In genomic region chr7:50542132-50542531, GRCh38 we compare ENCODE assay signal across 31 cellular contexts. TPM values are rescaled to one million over a fixed set of nuclear protein-coding genes. Genes with fewer than 3 reads are reported as not detected.
"Had no signal": no experiment of that assay in that cellular context is flagged by ENCODE, and none has a peak within 500 bp of the region (broad histone marks: within the 10 kb centered on the region; RNA-seq: fewer than 3 reads in every experiment).

No MANE protein-coding gene starts in this region.

- H3K27ac ChIP-seq: gastroesophageal sphincter, heart right ventricle, lower lobe of right lung, ovary, psoas muscle, sigmoid colon, stomach, thyroid gland had no signal

- H3K36me3 Mint-ChIP-seq: memory B cell; mesothelial cell of epicardium; naive B cell; stimulated activated effector memory CD8-positive, alpha-beta T cell treated with anti-CD3 and anti-CD28 coated beads, Interleukin-12 subunit alpha, Interleukin-12 subunit beta, amount 100 ng/mL, for 72 hours had no signal

- H3K4me1 ChIP-seq: gastroesophageal sphincter, heart right ventricle, lower lobe of right lung, psoas muscle, sigmoid colon, stomach, thyroid gland had no signal

- H3K9me3 ChIP-seq: gastroesophageal sphincter, heart right ventricle, lower lobe of right lung, mucosa of descending colon, ovary, psoas muscle, sigmoid colon, stomach, thyroid gland had no signal

- ATAC-seq: effector memory CD8-positive, alpha-beta T cell; gastroesophageal sphincter; heart right ventricle; left colon; left ventricle myocardium superior; lower lobe of right lung; mucosa of descending colon; psoas muscle; right cardiac atrium; stimulated activated effector memory CD8-positive, alpha-beta T cell treated with anti-CD3 and anti-CD28 coated beads, Interleukin-12 subunit alpha, Interleukin-12 subunit beta, amount 100 ng/mL, for 72 hours had no signal

- H3K36me3 ChIP-seq: gastroesophageal sphincter, heart right ventricle, lower lobe of right lung, ovary, sigmoid colon, stomach, thyroid gland had no signal

- H3K27me3 ChIP-seq: ovary, sigmoid colon, stomach, thyroid gland had no signal

- H3K4me3 Mint-ChIP-seq: effector memory CD8-positive, alpha-beta T cell; memory B cell; mesothelial cell of epicardium; naive B cell; nephron; stimulated activated effector memory CD8-positive, alpha-beta T cell treated with anti-CD3 and anti-CD28 coated beads, Interleukin-12 subunit alpha, Interleukin-12 subunit beta, amount 100 ng/mL, for 72 hours had no signal

- H3K27ac Mint-ChIP-seq: effector memory CD8-positive, alpha-beta T cell; memory B cell; mesothelial cell of epicardium; naive B cell; stimulated activated effector memory CD8-positive, alpha-beta T cell treated with anti-CD3 and anti-CD28 coated beads, Interleukin-12 subunit alpha, Interleukin-12 subunit beta, amount 100 ng/mL, for 72 hours had no signal

- H3K4me3 ChIP-seq: gastroesophageal sphincter, heart right ventricle, lower lobe of right lung, mucosa of descending colon, ovary, psoas muscle, sigmoid colon, stomach, thyroid gland had no signal

- H3K4me1 Mint-ChIP-seq: memory B cell; mesothelial cell of epicardium; naive B cell; nephron; stimulated activated effector memory CD8-positive, alpha-beta T cell treated with anti-CD3 and anti-CD28 coated beads, Interleukin-12 subunit alpha, Interleukin-12 subunit beta, amount 100 ng/mL, for 72 hours had no signal

- H3K9me3 Mint-ChIP-seq: effector memory CD8-positive, alpha-beta T cell; memory B cell; mesothelial cell of epicardium; naive B cell; nephron; stimulated activated effector memory CD8-positive, alpha-beta T cell treated with anti-CD3 and anti-CD28 coated beads, Interleukin-12 subunit alpha, Interleukin-12 subunit beta, amount 100 ng/mL, for 72 hours had no signal

- DNase-seq: cortex of kidney; effector memory CD8-positive, alpha-beta T cell; foreskin fibroblast; heart right ventricle; hippocampal formation; islet precursor cell; kidney glomerular epithelial cell; left colon; left ventricle myocardium superior; lower lobe of right lung; mucosa of descending colon; naive B cell; occipital lobe; ovary; posterior cingulate gyrus; psoas muscle; right cardiac atrium; sigmoid colon; stimulated activated CD4-positive, alpha-beta T cell treated with anti-CD3 and anti-CD28 coated beads, Interleukin-2, amount 100 ng/mL, for 24 hours; stimulated activated CD4-positive, alpha-beta T cell treated with anti-CD3 and anti-CD28 coated beads, Interleukin-4, amount 100 ng/mL, for 24 hours; stimulated activated naive CD4-positive, alpha-beta T cell treated with Interleukin-2 at 50 U/mL for 16 hours; stomach; thyroid gland; trophoblast cell had no signal

RNA-seq across cellular contexts. Expression of gene DDC, which starts 23.1 kb away (rescaled TPM):
- total RNA-seq: dermis microvascular lymphatic vessel endothelial cell, gastroesophageal sphincter, heart right ventricle, left ventricle myocardium superior, mesothelial cell of epicardium, occipital lobe, subcutaneous adipose tissue had no signal
- polyA plus RNA-seq: heart right ventricle had no signal
